6 cellular contexts compared by ENCODE assay signal in the genomic region with DNA sequence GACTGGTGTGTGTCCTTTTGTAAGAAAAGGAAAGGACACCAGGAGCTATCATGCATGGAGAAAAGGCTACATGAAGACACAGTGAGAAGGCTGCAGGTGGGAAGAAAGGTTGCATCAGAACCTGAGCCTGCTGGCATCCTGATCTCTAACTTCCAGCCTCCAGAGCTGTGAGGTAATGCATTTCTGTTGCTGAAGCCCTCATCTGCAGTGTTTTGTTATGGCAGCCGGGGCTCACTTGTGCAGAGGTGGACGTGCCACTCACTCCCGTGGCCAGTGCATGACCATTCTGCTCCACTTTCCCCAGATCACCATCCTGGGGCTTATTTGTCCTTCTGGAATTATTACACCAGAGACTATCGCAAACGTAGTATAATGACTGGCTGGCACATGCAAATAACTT.
"Had no signal": no experiment of that assay in that cellular context is flagged by ENCODE, and none has a peak within 500 bp of the region (broad histone marks: within the 10 kb centered on the region; RNA-seq: fewer than 3 reads in every experiment).

No MANE protein-coding gene starts in this region.

- H3K27ac Mint-ChIP-seq: H9, HFFc6 had no signal

- H3K36me3 Mint-ChIP-seq: IgD-negative memory B cell had no signal

- H2AFZ ChIP-seq: GM23248 had no signal

- H3K9ac ChIP-seq: GM23248 had no signal

- H3K4me3 Mint-ChIP-seq: H9, HFFc6, IgD-negative memory B cell had no signal

- H3K27me3 Mint-ChIP-seq: IgD-negative memory B cell had no signal

- H3K4me3 ChIP-seq: GM23248 had no signal

- H3K27ac ChIP-seq: GM23248, HL-60 had no signal

- DNase-seq: GM23248, H9, HFFc6, KBM-7 had no signal
